8 cellular contexts compared by ENCODE assay signal in genomic region chr2:101912545-101912944, GRCh38.
DNase-seq lines count a peak whose midpoint lies in the region; ATAC-seq lines count a peak whose summit lies in the region.

No MANE protein-coding gene starts in this region.

- no peak overlapping the region for H3K27ac Mint-ChIP-seq in activated CD4-positive, alpha-beta T cell treated with anti-CD3 and anti-CD28 coated beads for 36 hours
- H3K27ac Mint-ChIP-seq in activated CD4-positive, alpha-beta T cell treated with anti-CD3 and anti-CD28 coated beads, Interleukin-2, amount 10 ng/mL, durations not matched to agents 24 days and 14 days, result no peak overlapping the region

- peak; percentile 68 for DNase-seq in activated CD4-positive, alpha-beta T cell treated with anti-CD3 and anti-CD28 coated beads for 36 hours
- no peak for DNase-seq in activated CD4-positive, alpha-beta T cell treated with anti-CD3 and anti-CD28 coated beads, Interleukin-2, amount 10 ng/mL, durations not matched to agents 24 days and 14 days
- DNase-seq in medulla oblongata (ENCODE audit: extremely low spot score), result peak; percentile 41
- no peak for DNase-seq in kidney tubule cell (ENCODE audit: low spot score)
- no peak for DNase-seq in NCI-H146 (lab: John Stamatoyannopoulos, UW)
- no peak for DNase-seq in NCI-H2171 treated with DMSO at 0.1 percent for 48 hours (lab: John Stamatoyannopoulos, UW)

- peaks cover 30% of the 10 kb centered on the region for H3K27me3 Mint-ChIP-seq in activated CD4-positive, alpha-beta T cell treated with anti-CD3 and anti-CD28 coated beads for 36 hours
- peaks cover 7% of the 10 kb centered on the region for H3K27me3 Mint-ChIP-seq in activated CD4-positive, alpha-beta T cell treated with anti-CD3 and anti-CD28 coated beads, Interleukin-2, amount 10 ng/mL, durations not matched to agents 24 days and 14 days

- no peak overlapping the region for H3K4me3 Mint-ChIP-seq in activated CD4-positive, alpha-beta T cell treated with anti-CD3 and anti-CD28 coated beads for 36 hours
- no peak overlapping the region for H3K4me3 Mint-ChIP-seq in activated CD4-positive, alpha-beta T cell treated with anti-CD3 and anti-CD28 coated beads, Interleukin-2, amount 10 ng/mL, durations not matched to agents 24 days and 14 days

- POLR2A ChIA-PET in activated CD4-positive, alpha-beta T cell treated with anti-CD3 and anti-CD28 coated beads for 36 hours (lab: Charles Lee), result no interaction called here

- H3K4me1 Mint-ChIP-seq in activated CD4-positive, alpha-beta T cell treated with anti-CD3 and anti-CD28 coated beads for 36 hours, result peaks cover 12% of the 10 kb centered on the region
- H3K4me1 Mint-ChIP-seq in activated CD4-positive, alpha-beta T cell treated with anti-CD3 and anti-CD28 coated beads, Interleukin-2, amount 10 ng/mL, durations not matched to agents 24 days and 14 days, result peaks cover 6% of the 10 kb centered on the region

- peaks cover 11% of the 10 kb centered on the region for H3K9me3 Mint-ChIP-seq in activated CD4-positive, alpha-beta T cell treated with anti-CD3 and anti-CD28 coated beads for 36 hours (ENCODE audit: low read depth)
- H3K9me3 Mint-ChIP-seq in activated CD4-positive, alpha-beta T cell treated with anti-CD3 and anti-CD28 coated beads, Interleukin-2, amount 10 ng/mL, durations not matched to agents 24 days and 14 days, result peaks cover 36% of the 10 kb centered on the region

- peak; percentile 90 for ATAC-seq in activated CD4-positive, alpha-beta T cell treated with anti-CD3 and anti-CD28 coated beads for 36 hours
- ATAC-seq in GM21717 (IDR thresholded peaks at IDR 0.05; ENCODE audit: unreplicated experiment), result peak; percentile 93
- ATAC-seq in HG03460 (IDR thresholded peaks at IDR 0.05; ENCODE audit: unreplicated experiment), result peak; percentile 93

- H3K36me3 Mint-ChIP-seq in activated CD4-positive, alpha-beta T cell treated with anti-CD3 and anti-CD28 coated beads for 36 hours (ENCODE audit: low read depth), result peaks cover 8% of the 10 kb centered on the region
- H3K36me3 Mint-ChIP-seq in activated CD4-positive, alpha-beta T cell treated with anti-CD3 and anti-CD28 coated beads, Interleukin-2, amount 10 ng/mL, durations not matched to agents 24 days and 14 days (ENCODE audit: low read depth), result peaks cover 7% of the 10 kb centered on the region

- intact Hi-C loops in activated CD4-positive, alpha-beta T cell treated with anti-CD3 and anti-CD28 coated beads for 36 hours (cut with DNase I, micrococcal nuclease), result no loop called here
- intact Hi-C loops in activated CD4-positive, alpha-beta T cell treated with anti-CD3 and anti-CD28 coated beads, Interleukin-2, amount 10 ng/mL, durations not matched to agents 24 days and 14 days (cut with micrococcal nuclease), result no loop called here

- CTCF ChIA-PET in activated CD4-positive, alpha-beta T cell treated with anti-CD3 and anti-CD28 coated beads for 36 hours (lab: Charles Lee), result interaction anchor here (0.7 to 1.2 kb wide), 2 partner anchors 18 to 495 kb away, joined by 3 read pairs; no protein-coding TSS in a partner anchor

Comparison
In these comparisons a context has a peak if more than half of its experiments do, and no peak if none do; other contexts are left out.
1. DNase-seq: peak in activated CD4-positive, alpha-beta T cell treated with anti-CD3 and anti-CD28 coated beads for 36 hours (single experiment) and medulla oblongata (single experiment); none in activated CD4-positive, alpha-beta T cell treated with anti-CD3 and anti-CD28 coated beads, Interleukin-2, amount 10 ng/mL, durations not matched to agents 24 days and 14 days (single experiment), kidney tubule cell (single experiment), NCI-H146 (single experiment) and NCI-H2171 treated with DMSO at 0.1 percent for 48 hours (single experiment).
2. Peak in every context shown above with its lines, with median percentiles within 50 percentile points of each other: ATAC-seq.